2 cellular contexts compared by ENCODE assay signal in the genomic region with DNA sequence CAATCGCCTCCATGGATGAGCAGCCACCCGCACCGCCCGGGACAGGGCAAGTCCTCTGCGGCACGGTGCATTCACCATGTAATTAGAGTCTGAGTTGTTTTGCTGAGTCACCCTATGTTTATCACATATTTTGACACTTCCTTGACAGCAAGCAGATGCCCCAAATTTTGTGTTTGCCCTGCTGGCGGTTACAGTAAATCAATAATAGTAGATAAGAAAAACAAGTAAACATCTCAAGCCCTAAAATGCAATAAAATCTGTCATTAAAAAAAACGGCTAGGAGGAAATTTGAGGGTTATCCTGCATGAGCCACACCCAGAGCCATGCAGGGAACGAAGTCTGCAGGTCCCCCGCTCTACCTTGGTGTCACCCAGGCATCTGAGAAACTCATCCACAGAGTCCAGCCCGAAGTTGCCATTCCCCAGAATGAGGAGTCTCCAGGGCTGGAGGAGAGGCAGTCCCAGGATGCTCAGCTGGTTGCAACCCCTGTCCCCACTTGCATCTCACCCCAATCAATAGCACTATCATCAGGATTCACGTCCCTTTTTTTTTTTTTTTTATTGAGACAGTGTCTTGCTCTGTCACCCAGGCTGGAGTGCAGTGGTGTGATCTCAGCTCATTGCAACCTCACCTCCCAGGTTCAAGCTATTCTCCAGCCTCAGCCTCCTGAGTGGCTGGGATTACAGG.
TF ChIP-seq lines count a peak whose summit lies in the region.

No MANE protein-coding gene starts in this region.

TF ChIP-seq in IMR-90, 13 proteins besides CTCF, POLR2A, EP300 and RAD21:
- TF ChIP-seq SMC3 (IDR thresholded peaks at IDR 0.05; ENCODE audit: low read depth, low read length) (no peak), NFE2L2 (IDR thresholded peaks at IDR 0.05; ENCODE audit: low read depth, low read length) (peak; percentile 93)

TF ChIP-seq in HepG2, 621 proteins besides CTCF, POLR2A, EP300 and RAD21 (continues in another document):
- TF ChIP-seq, protein P1, sequence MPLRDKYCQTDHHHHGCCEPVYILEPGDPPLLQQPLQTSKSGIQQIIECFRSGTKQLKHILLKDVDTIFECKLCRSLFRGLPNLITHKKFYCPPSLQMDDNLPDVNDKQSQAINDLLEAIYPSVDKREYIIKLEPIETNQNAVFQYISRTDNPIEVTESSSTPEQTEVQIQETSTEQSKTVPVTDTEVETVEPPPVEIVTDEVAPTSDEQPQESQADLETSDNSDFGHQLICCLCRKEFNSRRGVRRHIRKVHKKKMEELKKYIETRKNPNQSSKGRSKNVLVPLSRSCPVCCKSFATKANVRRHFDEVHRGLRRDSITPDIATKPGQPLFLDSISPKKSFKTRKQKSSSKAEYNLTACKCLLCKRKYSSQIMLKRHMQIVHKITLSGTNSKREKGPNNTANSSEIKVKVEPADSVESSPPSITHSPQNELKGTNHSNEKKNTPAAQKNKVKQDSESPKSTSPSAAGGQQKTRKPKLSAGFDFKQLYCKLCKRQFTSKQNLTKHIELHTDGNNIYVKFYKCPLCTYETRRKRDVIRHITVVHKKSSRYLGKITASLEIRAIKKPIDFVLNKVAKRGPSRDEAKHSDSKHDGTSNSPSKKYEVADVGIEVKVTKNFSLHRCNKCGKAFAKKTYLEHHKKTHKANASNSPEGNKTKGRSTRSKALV (CRISPR knock-in tag; IDR thresholded peaks at IDR 0.05) = no peak
- TF ChIP-seq, protein P2, sequence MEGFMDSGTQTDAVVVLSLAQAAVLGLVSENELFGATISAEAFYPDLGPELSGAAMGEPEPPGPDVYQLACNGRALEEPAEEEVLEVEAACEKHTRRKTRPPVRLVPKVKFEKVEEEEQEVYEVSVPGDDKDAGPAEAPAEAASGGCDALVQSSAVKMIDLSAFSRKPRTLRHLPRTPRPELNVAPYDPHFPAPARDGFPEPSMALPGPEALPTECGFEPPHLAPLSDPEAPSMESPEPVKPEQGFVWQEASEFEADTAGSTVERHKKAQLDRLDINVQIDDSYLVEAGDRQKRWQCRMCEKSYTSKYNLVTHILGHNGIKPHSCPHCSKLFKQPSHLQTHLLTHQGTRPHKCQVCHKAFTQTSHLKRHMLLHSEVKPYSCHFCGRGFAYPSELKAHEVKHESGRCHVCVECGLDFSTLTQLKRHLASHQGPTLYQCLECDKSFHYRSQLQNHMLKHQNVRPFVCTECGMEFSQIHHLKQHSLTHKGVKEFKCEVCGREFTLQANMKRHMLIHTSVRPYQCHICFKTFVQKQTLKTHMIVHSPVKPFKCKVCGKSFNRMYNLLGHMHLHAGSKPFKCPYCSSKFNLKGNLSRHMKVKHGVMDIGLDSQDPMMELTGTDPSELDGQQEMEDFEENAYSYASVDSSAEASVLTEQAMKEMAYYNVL (CRISPR knock-in tag; IDR thresholded peaks at IDR 0.05; ENCODE audit: borderline replicate concordance) = no peak
- TF ChIP-seq ZNF124 (CRISPR knock-in tag; IDR thresholded peaks at IDR 0.05) (no peak), NFYB (CRISPR knock-in tag; IDR thresholded peaks at IDR 0.05) (no peak), SAP130 (CRISPR knock-in tag; IDR thresholded peaks at IDR 0.05; ENCODE audit: low read depth) (peak; percentile 45), TBX3 (IDR thresholded peaks at IDR 0.05; ENCODE audit: borderline replicate concordance) (no peak), ZNF563 (CRISPR knock-in tag; IDR thresholded peaks at IDR 0.05) (0 out of 2 replicates have a peak, but pooled peaks have one; percentile 30), SALL1 (CRISPR knock-in tag; IDR thresholded peaks at IDR 0.05) (peak; percentile 32; the same call in 1 of the 2 replicates), SOX5 (CRISPR knock-in tag; IDR thresholded peaks at IDR 0.05; ENCODE audit: borderline replicate concordance) (peak; percentile 25; the same call in 1 of the 2 replicates), MAFG (CRISPR knock-in tag; IDR thresholded peaks at IDR 0.05) (peak; percentile 87), LCORL (IDR thresholded peaks at IDR 0.05) (no peak), LCORL (CRISPR knock-in tag; IDR thresholded peaks at IDR 0.05) (peak; percentile 81; the same call in 1 of the 2 replicates), FOSL2 (CRISPR knock-in tag; IDR thresholded peaks at IDR 0.05) (peak; percentile 75), SOX6 (IDR thresholded peaks at IDR 0.05) (no peak), SOX6 (CRISPR knock-in tag; IDR thresholded peaks at IDR 0.05) (0 out of 2 replicates have a peak, but pooled peaks have one; percentile 32), ZNF253 (CRISPR knock-in tag; IDR thresholded peaks at IDR 0.05; ENCODE audit: borderline replicate concordance) (no peak), HMG20A (CRISPR knock-in tag; IDR thresholded peaks at IDR 0.05; ENCODE audit: borderline replicate concordance) (0 out of 2 replicates have a peak, but pooled peaks have one; percentile 5), ZNF335 (CRISPR knock-in tag; IDR thresholded peaks at IDR 0.05) (peak; percentile 17; the same call in 1 of the 2 replicates), NFE2L2 (IDR thresholded peaks at IDR 0.05; ENCODE audit: low read length) (peak; percentile 98), ZNF333 (CRISPR knock-in tag; IDR thresholded peaks at IDR 0.05; ENCODE audit: borderline replicate concordance) (0 out of 2 replicates have a peak, but pooled peaks have one; percentile 49), POLR2AphosphoS5 (IDR thresholded peaks at IDR 0.05; ENCODE audit: low read depth, low read length) (no peak), ZNF598 (CRISPR knock-in tag; IDR thresholded peaks at IDR 0.05; ENCODE audit: borderline replicate concordance) (no peak), THAP11 (CRISPR knock-in tag; IDR thresholded peaks at IDR 0.05) (no peak), PAX8 (CRISPR knock-in tag; IDR thresholded peaks at IDR 0.05; ENCODE audit: borderline replicate concordance) (no peak), NR1H2 (CRISPR knock-in tag; IDR thresholded peaks at IDR 0.05; ENCODE audit: borderline replicate concordance, low read depth) (no peak)
- TF ChIP-seq, protein P3, sequence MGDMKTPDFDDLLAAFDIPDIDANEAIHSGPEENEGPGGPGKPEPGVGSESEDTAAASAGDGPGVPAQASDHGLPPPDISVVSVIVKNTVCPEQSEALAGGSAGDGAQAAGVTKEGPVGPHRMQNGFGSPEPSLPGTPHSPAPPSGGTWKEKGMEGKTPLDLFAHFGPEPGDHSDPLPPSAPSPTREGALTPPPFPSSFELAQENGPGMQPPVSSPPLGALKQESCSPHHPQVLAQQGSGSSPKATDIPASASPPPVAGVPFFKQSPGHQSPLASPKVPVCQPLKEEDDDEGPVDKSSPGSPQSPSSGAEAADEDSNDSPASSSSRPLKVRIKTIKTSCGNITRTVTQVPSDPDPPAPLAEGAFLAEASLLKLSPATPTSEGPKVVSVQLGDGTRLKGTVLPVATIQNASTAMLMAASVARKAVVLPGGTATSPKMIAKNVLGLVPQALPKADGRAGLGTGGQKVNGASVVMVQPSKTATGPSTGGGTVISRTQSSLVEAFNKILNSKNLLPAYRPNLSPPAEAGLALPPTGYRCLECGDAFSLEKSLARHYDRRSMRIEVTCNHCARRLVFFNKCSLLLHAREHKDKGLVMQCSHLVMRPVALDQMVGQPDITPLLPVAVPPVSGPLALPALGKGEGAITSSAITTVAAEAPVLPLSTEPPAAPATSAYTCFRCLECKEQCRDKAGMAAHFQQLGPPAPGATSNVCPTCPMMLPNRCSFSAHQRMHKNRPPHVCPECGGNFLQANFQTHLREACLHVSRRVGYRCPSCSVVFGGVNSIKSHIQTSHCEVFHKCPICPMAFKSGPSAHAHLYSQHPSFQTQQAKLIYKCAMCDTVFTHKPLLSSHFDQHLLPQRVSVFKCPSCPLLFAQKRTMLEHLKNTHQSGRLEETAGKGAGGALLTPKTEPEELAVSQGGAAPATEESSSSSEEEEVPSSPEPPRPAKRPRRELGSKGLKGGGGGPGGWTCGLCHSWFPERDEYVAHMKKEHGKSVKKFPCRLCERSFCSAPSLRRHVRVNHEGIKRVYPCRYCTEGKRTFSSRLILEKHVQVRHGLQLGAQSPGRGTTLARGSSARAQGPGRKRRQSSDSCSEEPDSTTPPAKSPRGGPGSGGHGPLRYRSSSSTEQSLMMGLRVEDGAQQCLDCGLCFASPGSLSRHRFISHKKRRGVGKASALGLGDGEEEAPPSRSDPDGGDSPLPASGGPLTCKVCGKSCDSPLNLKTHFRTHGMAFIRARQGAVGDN (CRISPR knock-in tag; IDR thresholded peaks at IDR 0.05) = peak; percentile 17; the same call in 1 of the 2 replicates
- TF ChIP-seq, protein P4, sequence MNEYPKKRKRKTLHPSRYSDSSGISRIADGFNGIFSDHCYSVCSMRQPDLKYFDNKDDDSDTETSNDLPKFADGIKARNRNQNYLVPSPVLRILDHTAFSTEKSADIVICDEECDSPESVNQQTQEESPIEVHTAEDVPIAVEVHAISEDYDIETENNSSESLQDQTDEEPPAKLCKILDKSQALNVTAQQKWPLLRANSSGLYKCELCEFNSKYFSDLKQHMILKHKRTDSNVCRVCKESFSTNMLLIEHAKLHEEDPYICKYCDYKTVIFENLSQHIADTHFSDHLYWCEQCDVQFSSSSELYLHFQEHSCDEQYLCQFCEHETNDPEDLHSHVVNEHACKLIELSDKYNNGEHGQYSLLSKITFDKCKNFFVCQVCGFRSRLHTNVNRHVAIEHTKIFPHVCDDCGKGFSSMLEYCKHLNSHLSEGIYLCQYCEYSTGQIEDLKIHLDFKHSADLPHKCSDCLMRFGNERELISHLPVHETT (CRISPR knock-in tag; conservative IDR thresholded peaks at IDR 0.05) = 0 out of 2 replicates have a peak, but pooled peaks have one; percentile 39
- TF ChIP-seq, protein P5, sequence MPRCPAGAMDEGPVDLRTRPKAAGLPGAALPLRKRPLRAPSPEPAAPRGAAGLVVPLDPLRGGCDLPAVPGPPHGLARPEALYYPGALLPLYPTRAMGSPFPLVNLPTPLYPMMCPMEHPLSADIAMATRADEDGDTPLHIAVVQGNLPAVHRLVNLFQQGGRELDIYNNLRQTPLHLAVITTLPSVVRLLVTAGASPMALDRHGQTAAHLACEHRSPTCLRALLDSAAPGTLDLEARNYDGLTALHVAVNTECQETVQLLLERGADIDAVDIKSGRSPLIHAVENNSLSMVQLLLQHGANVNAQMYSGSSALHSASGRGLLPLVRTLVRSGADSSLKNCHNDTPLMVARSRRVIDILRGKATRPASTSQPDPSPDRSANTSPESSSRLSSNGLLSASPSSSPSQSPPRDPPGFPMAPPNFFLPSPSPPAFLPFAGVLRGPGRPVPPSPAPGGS (CRISPR knock-in tag; IDR thresholded peaks at IDR 0.05) = no peak
- TF ChIP-seq, protein P6, sequence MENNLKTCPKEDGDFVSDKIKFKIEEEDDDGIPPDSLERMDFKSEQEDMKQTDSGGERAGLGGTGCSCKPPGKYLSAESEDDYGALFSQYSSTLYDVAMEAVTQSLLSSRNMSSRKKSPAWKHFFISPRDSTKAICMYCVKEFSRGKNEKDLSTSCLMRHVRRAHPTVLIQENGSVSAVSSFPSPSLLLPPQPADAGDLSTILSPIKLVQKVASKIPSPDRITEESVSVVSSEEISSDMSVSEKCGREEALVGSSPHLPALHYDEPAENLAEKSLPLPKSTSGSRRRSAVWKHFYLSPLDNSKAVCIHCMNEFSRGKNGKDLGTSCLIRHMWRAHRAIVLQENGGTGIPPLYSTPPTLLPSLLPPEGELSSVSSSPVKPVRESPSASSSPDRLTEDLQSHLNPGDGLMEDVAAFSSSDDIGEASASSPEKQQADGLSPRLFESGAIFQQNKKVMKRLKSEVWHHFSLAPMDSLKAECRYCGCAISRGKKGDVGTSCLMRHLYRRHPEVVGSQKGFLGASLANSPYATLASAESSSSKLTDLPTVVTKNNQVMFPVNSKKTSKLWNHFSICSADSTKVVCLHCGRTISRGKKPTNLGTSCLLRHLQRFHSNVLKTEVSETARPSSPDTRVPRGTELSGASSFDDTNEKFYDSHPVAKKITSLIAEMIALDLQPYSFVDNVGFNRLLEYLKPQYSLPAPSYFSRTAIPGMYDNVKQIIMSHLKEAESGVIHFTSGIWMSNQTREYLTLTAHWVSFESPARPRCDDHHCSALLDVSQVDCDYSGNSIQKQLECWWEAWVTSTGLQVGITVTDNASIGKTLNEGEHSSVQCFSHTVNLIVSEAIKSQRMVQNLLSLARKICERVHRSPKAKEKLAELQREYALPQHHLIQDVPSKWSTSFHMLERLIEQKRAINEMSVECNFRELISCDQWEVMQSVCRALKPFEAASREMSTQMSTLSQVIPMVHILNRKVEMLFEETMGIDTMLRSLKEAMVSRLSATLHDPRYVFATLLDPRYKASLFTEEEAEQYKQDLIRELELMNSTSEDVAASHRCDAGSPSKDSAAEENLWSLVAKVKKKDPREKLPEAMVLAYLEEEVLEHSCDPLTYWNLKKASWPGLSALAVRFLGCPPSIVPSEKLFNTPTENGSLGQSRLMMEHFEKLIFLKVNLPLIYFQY (CRISPR knock-in tag; IDR thresholded peaks at IDR 0.05; ENCODE audit: borderline replicate concordance) = no peak
- TF ChIP-seq, protein P7, sequence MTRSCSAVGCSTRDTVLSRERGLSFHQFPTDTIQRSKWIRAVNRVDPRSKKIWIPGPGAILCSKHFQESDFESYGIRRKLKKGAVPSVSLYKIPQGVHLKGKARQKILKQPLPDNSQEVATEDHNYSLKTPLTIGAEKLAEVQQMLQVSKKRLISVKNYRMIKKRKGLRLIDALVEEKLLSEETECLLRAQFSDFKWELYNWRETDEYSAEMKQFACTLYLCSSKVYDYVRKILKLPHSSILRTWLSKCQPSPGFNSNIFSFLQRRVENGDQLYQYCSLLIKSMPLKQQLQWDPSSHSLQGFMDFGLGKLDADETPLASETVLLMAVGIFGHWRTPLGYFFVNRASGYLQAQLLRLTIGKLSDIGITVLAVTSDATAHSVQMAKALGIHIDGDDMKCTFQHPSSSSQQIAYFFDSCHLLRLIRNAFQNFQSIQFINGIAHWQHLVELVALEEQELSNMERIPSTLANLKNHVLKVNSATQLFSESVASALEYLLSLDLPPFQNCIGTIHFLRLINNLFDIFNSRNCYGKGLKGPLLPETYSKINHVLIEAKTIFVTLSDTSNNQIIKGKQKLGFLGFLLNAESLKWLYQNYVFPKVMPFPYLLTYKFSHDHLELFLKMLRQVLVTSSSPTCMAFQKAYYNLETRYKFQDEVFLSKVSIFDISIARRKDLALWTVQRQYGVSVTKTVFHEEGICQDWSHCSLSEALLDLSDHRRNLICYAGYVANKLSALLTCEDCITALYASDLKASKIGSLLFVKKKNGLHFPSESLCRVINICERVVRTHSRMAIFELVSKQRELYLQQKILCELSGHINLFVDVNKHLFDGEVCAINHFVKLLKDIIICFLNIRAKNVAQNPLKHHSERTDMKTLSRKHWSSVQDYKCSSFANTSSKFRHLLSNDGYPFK (CRISPR knock-in tag; IDR thresholded peaks at IDR 0.05; ENCODE audit: borderline replicate concordance) = no peak
- TF ChIP-seq, protein P8, sequence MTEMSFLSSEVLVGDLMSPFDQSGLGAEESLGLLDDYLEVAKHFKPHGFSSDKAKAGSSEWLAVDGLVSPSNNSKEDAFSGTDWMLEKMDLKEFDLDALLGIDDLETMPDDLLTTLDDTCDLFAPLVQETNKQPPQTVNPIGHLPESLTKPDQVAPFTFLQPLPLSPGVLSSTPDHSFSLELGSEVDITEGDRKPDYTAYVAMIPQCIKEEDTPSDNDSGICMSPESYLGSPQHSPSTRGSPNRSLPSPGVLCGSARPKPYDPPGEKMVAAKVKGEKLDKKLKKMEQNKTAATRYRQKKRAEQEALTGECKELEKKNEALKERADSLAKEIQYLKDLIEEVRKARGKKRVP (CRISPR knock-in tag; IDR thresholded peaks at IDR 0.05) = 0 out of 4 replicates have a peak, but pooled peaks of 1 of the 2 experiments have one; percentile 23
- TF ChIP-seq, protein P9, sequence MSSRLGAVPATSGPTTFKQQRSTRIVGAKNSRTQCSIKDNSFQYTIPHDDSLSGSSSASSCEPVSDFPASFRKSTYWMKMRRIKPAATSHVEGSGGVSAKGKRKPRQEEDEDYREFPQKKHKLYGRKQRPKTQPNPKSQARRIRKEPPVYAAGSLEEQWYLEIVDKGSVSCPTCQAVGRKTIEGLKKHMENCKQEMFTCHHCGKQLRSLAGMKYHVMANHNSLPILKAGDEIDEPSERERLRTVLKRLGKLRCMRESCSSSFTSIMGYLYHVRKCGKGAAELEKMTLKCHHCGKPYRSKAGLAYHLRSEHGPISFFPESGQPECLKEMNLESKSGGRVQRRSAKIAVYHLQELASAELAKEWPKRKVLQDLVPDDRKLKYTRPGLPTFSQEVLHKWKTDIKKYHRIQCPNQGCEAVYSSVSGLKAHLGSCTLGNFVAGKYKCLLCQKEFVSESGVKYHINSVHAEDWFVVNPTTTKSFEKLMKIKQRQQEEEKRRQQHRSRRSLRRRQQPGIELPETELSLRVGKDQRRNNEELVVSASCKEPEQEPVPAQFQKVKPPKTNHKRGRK (CRISPR knock-in tag; IDR thresholded peaks at IDR 0.05) = no peak
